ENCODE assay signal across 15 cellular contexts in the genomic region with DNA sequence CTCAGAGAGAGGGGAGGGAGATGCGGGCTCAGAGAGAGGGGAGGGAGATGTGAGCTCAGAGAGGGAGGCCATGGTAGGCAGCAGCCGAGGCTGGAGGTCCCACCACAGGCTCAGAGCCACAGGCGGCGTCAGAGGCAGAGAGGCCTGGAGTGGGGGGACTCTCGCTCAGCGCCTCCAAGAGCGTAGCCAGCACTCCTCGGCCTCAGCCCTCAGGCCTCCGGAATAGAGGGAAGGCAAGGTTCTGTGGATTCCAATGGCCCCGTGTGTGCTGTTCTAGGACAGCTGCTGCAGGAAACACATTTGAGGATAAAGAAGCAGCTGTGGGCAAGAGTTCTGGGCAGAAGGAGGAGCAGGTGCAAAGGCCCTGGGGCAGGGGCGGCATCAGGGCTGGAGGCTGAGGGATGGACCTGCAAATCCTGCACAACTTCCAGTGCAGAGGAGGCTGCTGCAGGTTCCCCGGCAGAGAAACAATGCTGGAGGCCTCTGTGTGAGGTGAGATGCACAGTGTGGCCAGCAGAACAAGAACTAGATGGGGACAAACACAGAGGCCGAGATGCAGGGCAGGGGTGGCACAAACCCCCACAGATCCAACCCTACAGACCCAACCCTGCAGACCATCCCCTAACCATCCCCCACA. TPM values are rescaled to one million over a fixed set of nuclear protein-coding genes. Genes with fewer than 3 reads are reported as not detected.
DNase-seq lines count a peak whose midpoint lies in the region; TF ChIP-seq lines count a peak whose summit lies in the region.
"Had no signal": no experiment of that assay in that cellular context is flagged by ENCODE, and none has a peak within 500 bp of the region (broad histone marks: within the 10 kb centered on the region; RNA-seq: fewer than 3 reads in every experiment).

No MANE protein-coding gene starts in this region.

- no peaks in the 10 kb centered on the region for H3K36me3 Mint-ChIP-seq in CD14-positive monocyte
- H3K36me3 Mint-ChIP-seq: CD4-positive, CD25-positive, alpha-beta regulatory T cell; IgD-negative memory B cell had no signal

- no peaks in the 10 kb centered on the region for H3K4me1 Mint-ChIP-seq in CD14-positive monocyte
- H3K4me1 Mint-ChIP-seq: CD4-positive, CD25-positive, alpha-beta regulatory T cell had no signal

- peaks cover 35% of the 10 kb centered on the region for H3K27me3 ChIP-seq in BLaER1
- no peaks in the 10 kb centered on the region for H3K27me3 ChIP-seq in WERI-Rb-1 (ENCODE audit: insufficient read depth, low read depth, severe bottlenecking)
- H3K27me3 ChIP-seq in sigmoid colon: peaks cover 5 to 76% (median 35%) of the 10 kb centered on the region in 3 donors
- peaks cover 0 to 84% (median 17%) of the 10 kb centered on the region in 4 donors for H3K27me3 ChIP-seq in esophagus muscularis mucosa

- intact Hi-C loops in CD14-positive monocyte (cut with micrococcal nuclease) (no loop called here), sigmoid colon (cut with DNase I) (no loop called here), esophagus muscularis mucosa (cut with DNase I) (no loop called here)

- H3K9me3 ChIP-seq in BLaER1 (no peaks in the 10 kb centered on the region), WERI-Rb-1 (ENCODE audit: severe bottlenecking) (no peaks in the 10 kb centered on the region), sigmoid colon (no peaks in the 10 kb centered on the region), esophagus muscularis mucosa (no peaks in the 10 kb centered on the region)
- H3K9me3 ChIP-seq: A549, BE2C had no signal

- H3K9me3 Mint-ChIP-seq in CD14-positive monocyte: peaks cover 0 to 5% (median 0%) of the 10 kb centered on the region in 7 donors

- H3K36me3 ChIP-seq in BLaER1 (no peaks in the 10 kb centered on the region), WERI-Rb-1 (no peaks in the 10 kb centered on the region), sigmoid colon (no peaks in the 10 kb centered on the region), esophagus muscularis mucosa (no peaks in the 10 kb centered on the region)
- H3K36me3 ChIP-seq: BE2C had no signal

- peak; percentile 15 for DNase-seq in CD14-positive monocyte (ENCODE audit: low spot score)
- peak; percentile 3 for DNase-seq in WERI-Rb-1
- peak; percentile 44 for DNase-seq in sigmoid colon
- DNase-seq in esophagus muscularis mucosa (ENCODE audit: extremely low spot score): no peak
- DNase-seq in NCI-H1092 (lab: John Stamatoyannopoulos, UW): no peak
- DNase-seq in DMS53 treated with DMSO at 0.1 percent for 48 hours (lab: John Stamatoyannopoulos, UW; ENCODE audit: unreplicated experiment): no peak
- DNase-seq: BE2C; CD4-positive, CD25-positive, alpha-beta regulatory T cell; DMS53; GM23248 had no signal

- H4K20me1 ChIP-seq in BLaER1: no peaks in the 10 kb centered on the region

- peaks cover 18 to 31% (median 25%) of the 10 kb centered on the region in 3 donors for H3K27me3 Mint-ChIP-seq in CD14-positive monocyte (ENCODE audit: low read depth in 3 of 3)

- TF ChIP-seq CTCF in CD14-positive monocyte (IDR thresholded peaks at IDR 0.05) (no peak), WERI-Rb-1 (IDR thresholded peaks at IDR 0.05; ENCODE audit: low read depth, low read length) (no peak), sigmoid colon (IDR thresholded peaks at IDR 0.05) (no peak), esophagus muscularis mucosa (IDR thresholded peaks at IDR 0.05) (no peak)

- 69 to 81% methylated on average over 13 of the region's 13 CpGs for WGBS in sigmoid colon, 2 donors
- WGBS in esophagus muscularis mucosa: 59% methylated on average over 13 of the region's 13 CpGs

- TF ChIP-seq POLR2A in sigmoid colon (IDR thresholded peaks at IDR 0.05): no peak
- TF ChIP-seq POLR2A in esophagus muscularis mucosa (IDR thresholded peaks at IDR 0.05; ENCODE audit: low read depth): no peak

- peaks cover 16% of the 10 kb centered on the region for H3K4me1 ChIP-seq in BLaER1
- H3K4me1 ChIP-seq in sigmoid colon: peaks cover 0 to 4% (median 0%) of the 10 kb centered on the region in 4 donors
- no peaks in the 10 kb centered on the region for H3K4me1 ChIP-seq in esophagus muscularis mucosa
- H3K4me1 ChIP-seq: BE2C had no signal

- peak overlapping the region; percentile 66 for H3K4me2 ChIP-seq in BLaER1
- H3K4me2 ChIP-seq: A549 had no signal

- no peak overlapping the region for H3K4me3 Mint-ChIP-seq in CD14-positive monocyte
- H3K4me3 Mint-ChIP-seq: CD4-positive, CD25-positive, alpha-beta regulatory T cell; IgD-negative memory B cell had no signal

- no peak for TF ChIP-seq EP300 in sigmoid colon (IDR thresholded peaks at IDR 0.05)
- TF ChIP-seq EP300 in esophagus muscularis mucosa (IDR thresholded peaks at IDR 0.05): no peak

- no peak overlapping the region for H3K9ac ChIP-seq in BLaER1
- H3K9ac ChIP-seq: GM23248 had no signal

- H3K27ac Mint-ChIP-seq in CD14-positive monocyte: no peak overlapping the region
- H3K27ac Mint-ChIP-seq: CD4-positive, CD25-positive, alpha-beta regulatory T cell; IgD-negative memory B cell had no signal

- H3K4me3 ChIP-seq in BLaER1 (no peak overlapping the region), WERI-Rb-1 (ENCODE audit: low read depth, low read length) (no peak overlapping the region), sigmoid colon (no peak overlapping the region), esophagus muscularis mucosa (no peak overlapping the region)
- H3K4me3 ChIP-seq: A549, GM12878, GM23248 had no signal

- H3K27ac ChIP-seq in BLaER1: no peak overlapping the region
- H3K27ac ChIP-seq in WERI-Rb-1: no peak overlapping the region
- no peak overlapping the region for H3K27ac ChIP-seq in sigmoid colon
- no peak overlapping the region for H3K27ac ChIP-seq in esophagus muscularis mucosa (replicated peaks in 1 of 4)
- H3K27ac ChIP-seq: A549, GM23248 had no signal

RNA-seq across cellular contexts. Expression of a gene that starts 59.1 kb away (rescaled TPM):
- polyA plus RNA-seq in CD14-positive monocyte (not detected), sigmoid colon (under 1 TPM in 1 of 3 donors, not detected in 2; 0.45 TPM)
- total RNA-seq in sigmoid colon (1 to 10 TPM in 3 of 4 donors, under 1 TPM in 1; 0.28 to 5.0 (median 3.2) TPM), esophagus muscularis mucosa (under 1 TPM; 0.17 to 0.58 (median 0.46) TPM)
- total RNA-seq: GM12878 had no signal
- polyA plus RNA-seq: AG04450 had no signal

Comparison
In these comparisons a context has a peak if more than half of its experiments do, and no peak if none do; other contexts are left out.
1. DNase-seq: peak in CD14-positive monocyte (single experiment), WERI-Rb-1 (single experiment) and sigmoid colon (single experiment); none in esophagus muscularis mucosa (single experiment), NCI-H1092 (single experiment) and DMS53 treated with DMSO at 0.1 percent for 48 hours (single experiment).